ENCODE assay signal across 9 cellular contexts in genomic region chr12:115375188-115375991, GRCh38.
A peak's percentile ranks its signal among the peaks of the same experiment; 100 is the strongest.
DNase-seq lines count a peak whose midpoint lies in the region; ATAC-seq, FAIRE-seq and TF ChIP-seq lines count a peak whose summit lies in the region.
"Had no signal": no experiment of that assay in that cellular context is flagged by ENCODE, and none has a peak within 500 bp of the region (broad histone marks: within the 10 kb centered on the region; RNA-seq: fewer than 3 reads in every experiment).

No MANE protein-coding gene starts in this region.

- DNase-seq in EL (peak; percentile 71), astrocyte of the hippocampus (ENCODE audit: low read depth, low spot score) (peak; percentile 86), small intestine (peak; percentile 92), NCI-H128 (lab: John Stamatoyannopoulos, UW; ENCODE audit: unreplicated experiment) (no peak), lower leg skin (ENCODE audit: low spot score in 2 of 2) (no peak), CD1c-positive myeloid dendritic cell (ENCODE audit: extremely low spot score) (no peak)
- DNase-seq: heart right ventricle had no signal

- H3K4me3 ChIP-seq in small intestine (ENCODE audit: low read depth in 1 of 2, low read length in 2 of 2) (no peak overlapping the region), lower leg skin (ENCODE audit: low read depth, poor library complexity, severe bottlenecking) (no peak overlapping the region)
- H3K4me3 ChIP-seq: heart right ventricle had no signal

- intact Hi-C loops in lower leg skin (cut with DNase I; ENCODE audit: low total_unique reads): no loop called here

- WGBS in small intestine, 3 donors: 30 to 43% (median 30%) methylated on average over 12 of the region's 12 CpGs
- WGBS in lower leg skin, 2 donors: 32 to 35% methylated on average over 12 of the region's 12 CpGs

- no peak for TF ChIP-seq POLR2A in lower leg skin (IDR thresholded peaks at IDR 0.05)

- no peaks in the 10 kb centered on the region for H3K36me3 ChIP-seq in small intestine (ENCODE audit: control insufficient read depth in 2 of 2, insufficient read depth in 2 of 2, low read length in 2 of 2)
- H3K36me3 ChIP-seq: heart right ventricle had no signal

- H3K27ac ChIP-seq in small intestine (ENCODE audit: low read depth in 1 of 2, low read length in 1 of 2): peak overlapping the region; percentile 49 to 63

- FAIRE-seq in small intestine (lab: Jason Lieb, UNC): no peak

- no peaks in the 10 kb centered on the region for H3K4me1 ChIP-seq in small intestine (ENCODE audit: control insufficient read depth in 2 of 2, insufficient read depth in 1 of 2, low read depth in 1 of 2, low read length in 1 of 2)

- peak; percentile 97 for ATAC-seq in GM21390 (IDR thresholded peaks at IDR 0.05; ENCODE audit: unreplicated experiment)
- ATAC-seq in HG03521 (IDR thresholded peaks at IDR 0.05; ENCODE audit: unreplicated experiment): peak; percentile 89

- H3K9me3 ChIP-seq in small intestine (ENCODE audit: control insufficient read depth, low read depth): no peaks in the 10 kb centered on the region
- H3K9me3 ChIP-seq: heart right ventricle had no signal

- no peaks in the 10 kb centered on the region for H3K27me3 ChIP-seq in small intestine (ENCODE audit: control insufficient read depth in 2 of 2, insufficient read depth in 2 of 2, low read length in 2 of 2)

- no peak for TF ChIP-seq CTCF in lower leg skin (IDR thresholded peaks at IDR 0.05)

Comparison
In these comparisons a context has a peak if more than half of its experiments do, and no peak if none do; other contexts are left out.
1. DNase-seq: peak in EL (single experiment), astrocyte of the hippocampus (single experiment) and small intestine (single experiment); none in NCI-H128 (single experiment), lower leg skin (0 of 2) and CD1c-positive myeloid dendritic cell (single experiment).